In the genomic region with DNA sequence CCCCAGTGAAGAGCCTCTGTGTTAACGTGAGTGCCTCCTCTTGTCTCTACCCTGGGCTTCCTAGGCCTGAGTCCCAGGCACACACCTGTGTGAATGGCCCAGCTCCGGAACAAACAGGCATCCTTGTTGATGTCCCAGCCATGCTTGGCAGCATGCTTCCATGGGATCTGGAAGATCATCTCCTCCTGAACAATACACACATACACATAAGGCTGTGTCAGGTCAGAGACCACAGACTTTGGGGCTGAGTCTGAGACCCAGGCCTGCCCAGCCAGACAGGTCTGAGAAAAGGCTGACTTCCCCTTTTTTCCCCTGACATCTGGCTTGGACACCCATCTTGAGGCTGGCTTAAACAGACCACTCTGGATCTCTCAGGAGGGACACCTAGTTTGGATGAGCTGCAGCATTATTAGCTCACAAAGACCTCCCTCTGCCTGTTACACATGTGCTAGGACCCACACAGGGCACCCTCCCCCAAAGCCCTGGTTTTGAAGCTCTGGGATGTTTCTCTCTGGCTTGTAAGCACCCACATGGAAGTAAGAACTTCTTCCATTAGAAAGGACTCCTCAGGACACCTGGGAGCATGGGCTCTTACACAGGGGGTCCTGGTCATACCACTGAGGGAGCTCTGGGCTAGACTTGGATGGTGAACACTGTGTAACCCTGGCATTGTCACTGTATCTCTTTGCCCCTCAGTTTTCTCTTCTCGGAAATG, we compare ENCODE assay signal across 10 cellular contexts. TPM values are rescaled to one million over a fixed set of nuclear protein-coding genes. Genes with fewer than 3 reads are reported as not detected.
DNase-seq lines count a peak whose midpoint lies in the region; ATAC-seq and TF ChIP-seq lines count a peak whose summit lies in the region.
"Had no signal": no experiment of that assay in that cellular context is flagged by ENCODE, and none has a peak within 500 bp of the region (broad histone marks: within the 10 kb centered on the region; RNA-seq: fewer than 3 reads in every experiment).

No MANE protein-coding gene starts in this region.

- no peaks in the 10 kb centered on the region; the same call in 1 of the 2 replicates for H4K20me1 ChIP-seq in Karpas-422 (ENCODE audit: insufficient read depth, low read depth, low read length)

- H3K36me3 Mint-ChIP-seq in CD14-positive monocyte (peaks cover 66 to 67% of the 10 kb centered on the region in 2 donors), naive B cell (peaks cover 24 to 32% of the 10 kb centered on the region in 2 donors)
- peaks cover 55% of the 10 kb centered on the region for H3K36me3 Mint-ChIP-seq in activated naive CD4-positive, alpha-beta T cell treated with anti-CD3 and anti-CD28 coated beads, Interleukin-2, amount 50 U/mL, for 24 hours

- DNase-seq in CD14-positive monocyte (ENCODE audit: low spot score), result peak; percentile 47
- no peak for DNase-seq in Karpas-422
- DNase-seq in naive B cell, result peak; percentile 53
- DNase-seq in pons (ENCODE audit: low spot score), result no peak
- DNase-seq in LoVo (ENCODE audit: low spot score), result no peak

- H3K4me3 ChIP-seq in Karpas-422 (ENCODE audit: low read length), result no peak overlapping the region

- H3K27me3 ChIP-seq in Karpas-422 (ENCODE audit: low read length), result no peaks in the 10 kb centered on the region

- H3K79me2 ChIP-seq in Karpas-422 (ENCODE audit: low read length), result no peaks in the 10 kb centered on the region

- no peak overlapping the region for H3K27ac ChIP-seq in Karpas-422 (ENCODE audit: low read length)

- H3K4me3 Mint-ChIP-seq in CD14-positive monocyte, result peak overlapping the region; percentile 97 to 98
- H3K4me3 Mint-ChIP-seq in activated naive CD4-positive, alpha-beta T cell treated with anti-CD3 and anti-CD28 coated beads, Interleukin-2, amount 50 U/mL, for 24 hours, result peak overlapping the region; percentile 94
- H3K4me3 Mint-ChIP-seq in naive B cell, result peak overlapping the region; percentile 87 to 99 (median 96)

- no peaks in the 10 kb centered on the region for H3K9me2 ChIP-seq in Karpas-422 (replicated peaks; ENCODE audit: insufficient read depth, low read length)

- H3K9ac ChIP-seq in Karpas-422 (ENCODE audit: low read length), result no peak overlapping the region

- peaks cover 0 to 2% (median 0%) of the 10 kb centered on the region in 3 donors for H3K27me3 Mint-ChIP-seq in CD14-positive monocyte (ENCODE audit: low read depth in 3 of 3)
- no peaks in the 10 kb centered on the region for H3K27me3 Mint-ChIP-seq in activated naive CD4-positive, alpha-beta T cell treated with anti-CD3 and anti-CD28 coated beads, Interleukin-2, amount 50 U/mL, for 24 hours
- H3K27me3 Mint-ChIP-seq in naive B cell, result no peaks in the 10 kb centered on the region

- H3K4me1 Mint-ChIP-seq in CD14-positive monocyte (peaks cover 73% of the 10 kb centered on the region), naive B cell (peaks cover 52 to 70% (median 62%) of the 10 kb centered on the region in 3 donors)
- H3K4me1 Mint-ChIP-seq in activated naive CD4-positive, alpha-beta T cell treated with anti-CD3 and anti-CD28 coated beads, Interleukin-2, amount 50 U/mL, for 24 hours, result peaks cover 59% of the 10 kb centered on the region

- no peak overlapping the region for H2AFZ ChIP-seq in Karpas-422 (ENCODE audit: low read length)

- TF ChIP-seq CTCF in CD14-positive monocyte (IDR thresholded peaks at IDR 0.05), result no peak

- intact Hi-C loops in CD14-positive monocyte (cut with micrococcal nuclease), result loop anchor here (5.0 kb wide), 2 partner anchors 71 to 196 kb away; a partner anchor contains a TSS

- no peaks in the 10 kb centered on the region for H3K9me3 ChIP-seq in Karpas-422 (ENCODE audit: low read length)

- H3K27ac Mint-ChIP-seq in CD14-positive monocyte (peak overlapping the region; percentile 53 to 96 (median 85)), naive B cell (peak overlapping the region; percentile 61 to 99 (median 96))
- H3K27ac Mint-ChIP-seq in activated naive CD4-positive, alpha-beta T cell treated with anti-CD3 and anti-CD28 coated beads, Interleukin-2, amount 50 U/mL, for 24 hours, result peak overlapping the region; percentile 97

- ATAC-seq in naive B cell (ENCODE audit: low read depth in 2 of 2) (no peak), GM18868 (IDR thresholded peaks at IDR 0.05; ENCODE audit: unreplicated experiment) (no peak), GM21381 (IDR thresholded peaks at IDR 0.05; ENCODE audit: unreplicated experiment) (no peak)

- H3K9me3 Mint-ChIP-seq in CD14-positive monocyte (peaks cover 0 to 4% (median 0%) of the 10 kb centered on the region in 7 donors), naive B cell (no peaks in the 10 kb centered on the region)
- no peaks in the 10 kb centered on the region for H3K9me3 Mint-ChIP-seq in activated naive CD4-positive, alpha-beta T cell treated with anti-CD3 and anti-CD28 coated beads, Interleukin-2, amount 50 U/mL, for 24 hours

- H3K4me2 ChIP-seq in Karpas-422 (ENCODE audit: low read depth, low read length, poor library complexity, severe bottlenecking), result peak overlapping the region; percentile 95

- peaks cover 33% of the 10 kb centered on the region for H3K4me1 ChIP-seq in Karpas-422 (ENCODE audit: low read length)

- no peaks in the 10 kb centered on the region for H3K36me3 ChIP-seq in Karpas-422 (ENCODE audit: insufficient read depth, low read length)

RNA-seq across cellular contexts. Expression of a gene that starts 2.6 kb away (rescaled TPM):
- polyA plus RNA-seq in CD14-positive monocyte, result 100 to 1,000 TPM; 125 to 129 TPM
- 4.8 and 7.3 TPM in 2 replicates for total RNA-seq in Karpas-422 (2014; rRNA removed; shearing (Covaris generic); ENCODE audit: low replicate concordance)
- polyA plus RNA-seq in naive B cell (ENCODE audit: low read depth in 6 of 6), result 100 to 1,000 TPM; 228 to 332 (median 296) TPM

RNA-seq across cellular contexts. Expression of a gene that starts 55.3 kb away (rescaled TPM):
- not detected for polyA plus RNA-seq in CD14-positive monocyte
- not detected in 2 replicates for total RNA-seq in Karpas-422 (2014; rRNA removed; shearing (Covaris generic); ENCODE audit: low replicate concordance)
- not detected for polyA plus RNA-seq in naive B cell (ENCODE audit: low read depth in 6 of 6)
- total RNA-seq: Daoy, NCI-H460 had no signal

Comparison
In these comparisons a context has a peak if more than half of its experiments do, and no peak if none do; other contexts are left out.
1. DNase-seq: peak in CD14-positive monocyte (single experiment) and naive B cell (single experiment); none in Karpas-422 (single experiment), pons (single experiment) and LoVo (single experiment).
2. Peak in every context shown above with its lines, with median percentiles within 50 percentile points of each other: H3K27ac Mint-ChIP-seq and H3K4me3 Mint-ChIP-seq.